8 cellular contexts compared by ENCODE assay signal in genomic region chr17:44221862-44222111, GRCh38. TPM values are rescaled to one million over a fixed set of nuclear protein-coding genes. Genes with fewer than 3 reads are reported as not detected.
DNase-seq lines count a peak whose midpoint lies in the region; ATAC-seq and TF ChIP-seq lines count a peak whose summit lies in the region.

No MANE protein-coding gene starts in this region.

- H3K27me3 Mint-ChIP-seq in naive thymus-derived CD4-positive, alpha-beta T cell = peaks cover 0 to 2% (median 0%) of the 10 kb centered on the region in 5 donors

- no peaks in the 10 kb centered on the region; the same call in 1 of the 2 replicates for H3K9me3 ChIP-seq in AG04450 (ENCODE audit: control insufficient read depth, insufficient read depth, low read length)
- H3K9me3 ChIP-seq in Loucy (ENCODE audit: insufficient read depth, low read depth, low read length) = no peaks in the 10 kb centered on the region
- H3K9me3 ChIP-seq in naive thymus-derived CD4-positive, alpha-beta T cell (ENCODE audit: control insufficient read depth in 2 of 3, low read length in 3 of 3) = no peaks in the 10 kb centered on the region

- H3K4me1 ChIP-seq in Loucy (ENCODE audit: insufficient read depth, low read length, poor library complexity, severe bottlenecking) = peaks cover 24% of the 10 kb centered on the region
- peaks cover 10 to 15% of the 10 kb centered on the region in 2 donors for H3K4me1 ChIP-seq in naive thymus-derived CD4-positive, alpha-beta T cell (ENCODE audit: control insufficient read depth in 2 of 2, insufficient read depth in 2 of 2, low read length in 2 of 2)

- peaks cover 0 to 5% (median 0%) of the 10 kb centered on the region in 11 donors for H3K9me3 Mint-ChIP-seq in naive thymus-derived CD4-positive, alpha-beta T cell

- peak overlapping the region; percentile 93 to 99 (median 95) for H3K27ac Mint-ChIP-seq in naive thymus-derived CD4-positive, alpha-beta T cell

- intact Hi-C loops in naive thymus-derived CD4-positive, alpha-beta T cell (cut with micrococcal nuclease) = loop anchor here in 1 of 2 donors (1.0 to 5.0 kb wide), 4 partner anchors 25 to 98 kb away; partner anchors contain the start of genes HDAC5, RUNDC3A and SLC4A1

- H3K27me3 ChIP-seq in AG04450 (ENCODE audit: control insufficient read depth, insufficient read depth, low read length) = no peaks in the 10 kb centered on the region
- H3K27me3 ChIP-seq in Loucy (ENCODE audit: insufficient read depth, low read length, poor library complexity, severe bottlenecking) = peaks cover 5% of the 10 kb centered on the region
- no peaks in the 10 kb centered on the region for H3K27me3 ChIP-seq in naive thymus-derived CD4-positive, alpha-beta T cell (ENCODE audit: control insufficient read depth in 2 of 2, insufficient read depth in 2 of 2, low read length in 2 of 2)

- H4K20me1 ChIP-seq in Loucy (ENCODE audit: insufficient read depth, low read length, poor library complexity, severe bottlenecking) = peaks cover 14% of the 10 kb centered on the region

- no peak for TF ChIP-seq CTCF in AG04450 (IDR thresholded peaks at IDR 0.05; ENCODE audit: low read depth, low read length)
- no peak for TF ChIP-seq CTCF in Loucy (conservative IDR thresholded peaks at IDR 0.05; ENCODE audit: low read length)
- no peak for TF ChIP-seq CTCF in coronary artery (IDR thresholded peaks at IDR 0.05)

- peaks cover 18 to 25% (median 20%) of the 10 kb centered on the region in 7 donors for H3K4me1 Mint-ChIP-seq in naive thymus-derived CD4-positive, alpha-beta T cell

- H3F3A ChIP-seq in Loucy (ENCODE audit: low read depth) = no peaks in the 10 kb centered on the region

- peak overlapping the region; percentile 32; the same call in 1 of the 2 replicates for H2AFZ ChIP-seq in Loucy (ENCODE audit: low read length)

- POLR2A ChIA-PET in AG04450 (lab: Yijun Ruan, JAX) = interaction anchor here (0.5 to 3.5 kb wide), 10 partner anchors 10 to 292 kb away, joined by 3 to 11 read pairs (median 4); partner anchors contain the start of genes ATXN7L3 and SLC25A39
- POLR2A ChIA-PET in naive thymus-derived CD4-positive, alpha-beta T cell (lab: Charles Lee) = interaction anchor here (0.9 to 14.1 kb wide), 13 partner anchors 13 to 282 kb away, joined by 3 to 319 read pairs (median 21); partner anchors contain the start of genes ATXN7L3, RUNDC3A, SLC25A39 and TMUB2

- H3K79me2 ChIP-seq in Loucy (ENCODE audit: insufficient read depth, low read length) = peaks cover 41% of the 10 kb centered on the region

- H3K9me2 ChIP-seq in Loucy (replicated peaks; ENCODE audit: low read depth, low read length) = no peaks in the 10 kb centered on the region

- peaks cover 0 to 9% (median 0%) of the 10 kb centered on the region in 5 donors for H3K36me3 Mint-ChIP-seq in naive thymus-derived CD4-positive, alpha-beta T cell

- peak overlapping the region; percentile 93 to 99 (median 96) for H3K4me3 Mint-ChIP-seq in naive thymus-derived CD4-positive, alpha-beta T cell

- DNase-seq in AG04450 (ENCODE audit: low read depth, low spot score) (no peak), coronary artery (ENCODE audit: low spot score) (no peak), DMS53 treated with DMSO at 0.1 percent for 48 hours (lab: John Stamatoyannopoulos, UW; ENCODE audit: unreplicated experiment) (no peak), DMS114 treated with DMSO at 0.1 percent for 48 hours (lab: John Stamatoyannopoulos, UW; ENCODE audit: unreplicated experiment) (no peak)
- DNase-seq in naive thymus-derived CD4-positive, alpha-beta T cell = peak in 3 of 9 donors; percentile 34 to 48 (median 43)
- DNase-seq in NK-92 treated with Interleukin-12 subunit alpha and Interleukin-12 subunit beta, amount 100 ng/mL, for 24 hours (lab: John Stamatoyannopoulos, UW) = no peak

- peak overlapping the region; percentile 89 for H3K4me2 ChIP-seq in Loucy (ENCODE audit: low read depth, low read length, poor library complexity, severe bottlenecking)

- no peak for ATAC-seq in naive thymus-derived CD4-positive, alpha-beta T cell
- no peak for ATAC-seq in GM21576 (IDR thresholded peaks at IDR 0.05; ENCODE audit: unreplicated experiment)

- H3K27ac ChIP-seq in AG04450 (ENCODE audit: low read depth, low read length) = peak overlapping the region; percentile 73
- H3K27ac ChIP-seq in coronary artery = peak overlapping the region; percentile 98
- H3K27ac ChIP-seq in naive thymus-derived CD4-positive, alpha-beta T cell (ENCODE audit: low read depth, low read length) = peak overlapping the region; percentile 90

- peak overlapping the region; percentile 98 for H3K9ac ChIP-seq in Loucy (ENCODE audit: low read depth, low read length, poor library complexity, severe bottlenecking)

- peaks cover under 1% of the 10 kb centered on the region; the same call in 1 of the 2 replicates for H3K36me3 ChIP-seq in Loucy (ENCODE audit: insufficient read depth, low read length)
- peaks cover 0 to 11% (median 0%) of the 10 kb centered on the region in 3 experiments for H3K36me3 ChIP-seq in naive thymus-derived CD4-positive, alpha-beta T cell (ENCODE audit: control insufficient read depth in 2 of 3, insufficient read depth in 3 of 3, low read length in 3 of 3)

- H3K4me3 ChIP-seq in AG04450 (ENCODE audit: low read depth, low read length) = peak overlapping the region; percentile 83
- peak overlapping the region; percentile 100 for H3K4me3 ChIP-seq in Loucy (ENCODE audit: low read length, poor library complexity, severe bottlenecking)
- H3K4me3 ChIP-seq in coronary artery = peak overlapping the region; percentile 89
- H3K4me3 ChIP-seq in naive thymus-derived CD4-positive, alpha-beta T cell (ENCODE audit: low read length) = peak overlapping the region; percentile 96

- CTCF ChIA-PET in AG04450 (lab: Charles Lee) = interaction anchor here (0.6 to 2.1 kb wide), 5 partner anchors 12 to 293 kb away, joined by 3 to 19 read pairs (median 7); partner anchors contain the start of gene GRN
- CTCF ChIA-PET in naive thymus-derived CD4-positive, alpha-beta T cell (lab: Charles Lee) = interaction anchor here (0.6 to 4.4 kb wide), 7 partner anchors 11 to 1149 kb away, joined by 3 to 33 read pairs (median 3); no protein-coding TSS in a partner anchor

RNA-seq across cellular contexts. Expression of gene UBTF, which starts 2.3 kb away (rescaled TPM):
- 26.6 and 30.0 TPM in 2 replicates for polyA plus RNA-seq in AG04450 (2011; rRNA removed)
- 28.6 and 31.2 TPM in 2 replicates for polyA minus RNA-seq in AG04450 (2011; rRNA and poly(A)+ RNA removed)
- 100 to 1,000 TPM; 126 to 303 (median 175) TPM for total RNA-seq in naive thymus-derived CD4-positive, alpha-beta T cell
- 10 to 100 TPM; 49.0 to 84.7 TPM for polyA plus RNA-seq in naive thymus-derived CD4-positive, alpha-beta T cell

RNA-seq across cellular contexts. Expression of gene ATXN7L3, which starts 22.1 kb away (rescaled TPM):
- 44.1 and 51.6 TPM in 2 replicates for polyA plus RNA-seq in AG04450 (2011; rRNA removed)
- 41.8 and 45.1 TPM in 2 replicates for polyA minus RNA-seq in AG04450 (2011; rRNA and poly(A)+ RNA removed)
- 100 to 1,000 TPM in 4 of 5 experiments, 10 to 100 TPM in 1; 93.5 to 130 (median 124) TPM for total RNA-seq in naive thymus-derived CD4-positive, alpha-beta T cell
- polyA plus RNA-seq in naive thymus-derived CD4-positive, alpha-beta T cell = 10 to 100 TPM; 10.5 to 18.1 TPM

RNA-seq across cellular contexts. Expression of gene TMUB2, which starts 35.0 kb away (rescaled TPM):
- 34.3 and 37.1 TPM in 2 replicates for polyA plus RNA-seq in AG04450 (2011; rRNA removed)
- 22.6 and 32.5 TPM in 2 replicates for polyA minus RNA-seq in AG04450 (2011; rRNA and poly(A)+ RNA removed)
- total RNA-seq in naive thymus-derived CD4-positive, alpha-beta T cell = 10 to 100 TPM; 34.9 to 56.0 (median 41.6) TPM
- 10 to 100 TPM; 21.8 to 24.4 TPM for polyA plus RNA-seq in naive thymus-derived CD4-positive, alpha-beta T cell

RNA-seq across cellular contexts. Expression of gene SLC4A1, which starts 46.1 kb away (rescaled TPM):
- polyA plus RNA-seq in AG04450 (2011; rRNA removed) = not detected in 2 replicates
- not detected in 2 replicates for polyA minus RNA-seq in AG04450 (2011; rRNA and poly(A)+ RNA removed)
- under 1 TPM in 1 of 5 experiments, not detected in 4; 0.15 TPM for total RNA-seq in naive thymus-derived CD4-positive, alpha-beta T cell
- not detected for polyA plus RNA-seq in naive thymus-derived CD4-positive, alpha-beta T cell

RNA-seq across cellular contexts. Expression of gene ASB16, which starts 51.3 kb away (rescaled TPM):
- polyA plus RNA-seq in AG04450 (2011; rRNA removed) = not detected in 2 replicates
- polyA minus RNA-seq in AG04450 (2011; rRNA and poly(A)+ RNA removed) = not detected in 2 replicates
- total RNA-seq in naive thymus-derived CD4-positive, alpha-beta T cell = under 1 TPM in 1 of 5 experiments, not detected in 4; 0.34 TPM
- polyA plus RNA-seq in naive thymus-derived CD4-positive, alpha-beta T cell = under 1 TPM in 1 of 2 donors, not detected in 1; 0.08 TPM
